Comparison of ENCODE assay signal across 1 cellular context in genomic region chr2:65369574-65369973, GRCh38.
TF ChIP-seq lines count a peak whose summit lies in the region.

No MANE protein-coding gene starts in this region.

TF ChIP-seq in IMR-90, 13 proteins besides CTCF, POLR2A, EP300 and RAD21 (continued from another document):
- no peak for TF ChIP-seq USF2 (IDR thresholded peaks at IDR 0.05; ENCODE audit: low read depth, low read length)
- no peak for TF ChIP-seq CHD1 (IDR thresholded peaks at IDR 0.05; ENCODE audit: low read depth, low read length)
- no peak for TF ChIP-seq SMC3 (IDR thresholded peaks at IDR 0.05; ENCODE audit: low read depth, low read length)
- TF ChIP-seq FOS (IDR thresholded peaks at IDR 0.05; ENCODE audit: low read depth, low read length) = no peak
- no peak for TF ChIP-seq MAZ (IDR thresholded peaks at IDR 0.05; ENCODE audit: borderline replicate concordance, low read depth, low read length)
- TF ChIP-seq NFE2L2 (IDR thresholded peaks at IDR 0.05; ENCODE audit: low read depth, low read length) = no peak
- TF ChIP-seq RCOR1 (IDR thresholded peaks at IDR 0.05; ENCODE audit: insufficient replicate concordance, low read length) = no peak
- TF ChIP-seq ELK1 (IDR thresholded peaks at IDR 0.05; ENCODE audit: borderline replicate concordance, low read depth, low read length) = no peak
TF ChIP-seq in IMR-90: peak in this region for 0.
